ENCODE assay signal across 9 cellular contexts in the genomic region with DNA sequence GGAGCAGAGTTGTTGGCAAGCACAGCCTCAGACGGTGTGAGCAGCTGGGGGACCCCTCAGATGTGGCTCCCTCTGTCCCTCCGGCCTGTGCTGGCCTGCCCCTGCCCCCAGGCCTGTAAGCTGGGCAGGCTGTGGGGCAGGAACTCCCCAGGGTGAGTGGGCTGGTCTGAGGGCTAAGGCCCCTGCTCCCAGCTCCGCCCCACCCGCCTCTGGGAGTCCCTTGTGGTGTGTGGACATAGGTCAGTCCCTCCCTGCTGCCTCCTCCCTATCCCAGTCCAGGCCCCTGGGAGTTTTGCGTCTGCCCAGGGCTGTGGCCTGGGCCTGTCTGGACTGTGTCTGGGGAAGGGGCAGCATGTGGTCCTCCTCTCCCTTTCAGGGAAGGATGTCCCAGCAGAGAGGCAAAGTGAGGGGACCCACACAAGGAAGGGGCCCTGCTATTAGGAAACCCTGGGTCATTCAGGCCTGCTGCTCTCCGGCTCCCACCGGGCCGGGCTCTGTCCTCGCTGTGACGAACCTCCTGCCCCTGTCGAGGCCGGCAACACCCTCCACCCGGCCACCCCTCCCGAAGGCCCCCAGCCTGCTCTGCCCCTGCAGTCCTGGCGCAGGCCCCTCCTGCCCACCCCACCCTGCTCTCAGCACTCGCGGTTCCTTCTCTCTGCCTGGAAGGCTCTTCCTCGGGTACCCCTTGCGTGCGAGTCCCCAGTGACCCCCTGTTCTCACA. TPM values are rescaled to one million over a fixed set of nuclear protein-coding genes. Genes with fewer than 3 reads are reported as not detected.
DNase-seq lines count a peak whose midpoint lies in the region; ATAC-seq and TF ChIP-seq lines count a peak whose summit lies in the region.
"Had no signal": no experiment of that assay in that cellular context is flagged by ENCODE, and none has a peak within 500 bp of the region (broad histone marks: within the 10 kb centered on the region; RNA-seq: fewer than 3 reads in every experiment).

No MANE protein-coding gene starts in this region.

- no peaks in the 10 kb centered on the region for H3K36me3 ChIP-seq in vagina

- TF ChIP-seq CTCF in fibroblast of pulmonary artery (IDR thresholded peaks at IDR 0.05; ENCODE audit: low read length, missing control alignments) (no peak), nephron (IDR thresholded peaks at IDR 0.05; ENCODE audit: unreplicated experiment in 3 of 3) (no peak), vagina (IDR thresholded peaks at IDR 0.05) (no peak)

- peaks cover 37% of the 10 kb centered on the region for H3K4me1 Mint-ChIP-seq in nephron

- TF ChIP-seq POLR2A in vagina (IDR thresholded peaks at IDR 0.05): no peak

- no peaks in the 10 kb centered on the region for H3K36me3 Mint-ChIP-seq in nephron (ENCODE audit: low read depth)

- peak; percentile 47 for ATAC-seq in Right ventricle myocardium inferior

- peak overlapping the region; percentile 90 to 97 (median 91) for H3K27ac Mint-ChIP-seq in nephron

- intact Hi-C loops in Right ventricle myocardium inferior (cut with DNase I): no loop called here
- intact Hi-C loops in cardiac septum (cut with DNase I): loop anchor here (5.0 kb wide), 1 partner anchor 75 kb away; a partner anchor contains a TSS
- intact Hi-C loops in vagina (cut with DNase I): no loop called here

- peaks cover 77% of the 10 kb centered on the region for H3K4me1 ChIP-seq in vagina

- DNase-seq in Right ventricle myocardium inferior (ENCODE audit: missing footprints) (peak; percentile 85), cardiac septum (ENCODE audit: low spot score) (no peak), fibroblast of pulmonary artery (ENCODE audit: low read depth) (peak; percentile 43), vagina (ENCODE audit: extremely low spot score in 2 of 2) (no peak), SW 1271 (lab: John Stamatoyannopoulos, UW) (no peak), NCI-H2171 (lab: John Stamatoyannopoulos, UW) (no peak), middle frontal gyrus (ENCODE audit: extremely low spot score, low spot score) (no peak)

- no peak overlapping the region for H3K4me3 ChIP-seq in fibroblast of pulmonary artery (replicated peaks; ENCODE audit: low read depth, low read length)
- no peak overlapping the region for H3K4me3 ChIP-seq in vagina

- no peaks in the 10 kb centered on the region for H3K9me3 ChIP-seq in vagina

- H3K27me3 Mint-ChIP-seq in nephron (ENCODE audit: low read depth): no peaks in the 10 kb centered on the region

- H3K4me3 Mint-ChIP-seq in nephron: peak overlapping the region; percentile 41 to 76 (median 52)

- H3K27ac ChIP-seq in vagina: peak overlapping the region; percentile 90

- no peaks in the 10 kb centered on the region for H3K27me3 ChIP-seq in vagina

- H3K9me3 Mint-ChIP-seq in nephron: no peaks in the 10 kb centered on the region

RNA-seq across cellular contexts. Expression of a gene that starts 3.5 kb away (rescaled TPM):
- total RNA-seq in Right ventricle myocardium inferior: 20.5 TPM
- 35.3 TPM for total RNA-seq in cardiac septum
- total RNA-seq in vagina: 35.8 TPM

RNA-seq across cellular contexts. Expression of a gene that starts 10.9 kb away (rescaled TPM):
- 3.0 TPM for total RNA-seq in Right ventricle myocardium inferior
- 1.8 TPM for total RNA-seq in cardiac septum
- 3.2 TPM for total RNA-seq in vagina
- total RNA-seq: activated CD8-positive, alpha-beta memory T cell treated with anti-CD3 and anti-CD28 coated beads for 36 hours had no signal

RNA-seq across cellular contexts. Expression of a gene that starts 17.5 kb away (rescaled TPM):
- total RNA-seq in Right ventricle myocardium inferior (1.8 TPM), cardiac septum (0.51 TPM), vagina (not detected)

RNA-seq across cellular contexts. Expression of a gene that starts 24.9 kb away (rescaled TPM):
- total RNA-seq in Right ventricle myocardium inferior: 140 TPM
- 127 TPM for total RNA-seq in cardiac septum
- total RNA-seq in vagina: 84.2 TPM

RNA-seq across cellular contexts. Expression of a gene that starts 32.9 kb away (rescaled TPM):
- total RNA-seq in Right ventricle myocardium inferior (49.4 TPM), cardiac septum (78.6 TPM), vagina (319 TPM)

Comparison
In these comparisons a context has a peak if more than half of its experiments do, and no peak if none do; other contexts are left out.
1. DNase-seq: peak in Right ventricle myocardium inferior (single experiment) and fibroblast of pulmonary artery (single experiment); none in cardiac septum (single experiment), vagina (0 of 2), SW 1271 (0 of 2), NCI-H2171 (single experiment) and middle frontal gyrus (single experiment).